ENCODE assay signal across 23 cellular contexts in genomic region chr16:20939599-20939998, GRCh38.
"Had no signal": no experiment of that assay in that cellular context is flagged by ENCODE, and none has a peak within 500 bp of the region (broad histone marks: within the 10 kb centered on the region; RNA-seq: fewer than 3 reads in every experiment).

No MANE protein-coding gene starts in this region.

- H3K27ac ChIP-seq: brain microvascular endothelial cell, cardiac muscle cell, KMS-11, SK-N-MC, VCaP had no signal

- H3K27me3 ChIP-seq: brain microvascular endothelial cell, cardiac muscle cell had no signal

- H3K4me3 ChIP-seq: cardiac muscle cell, SK-N-MC had no signal

- H3K36me3 Mint-ChIP-seq: activated naive CD4-positive, alpha-beta T cell treated with anti-CD3 and anti-CD28 coated beads, Interleukin-2, amount 50 U/mL, for 24 hours; T-cell had no signal

- H3K4me3 Mint-ChIP-seq: activated CD4-positive, alpha-beta T cell treated with anti-CD3 and anti-CD28 coated beads, Interleukin-2, amount 10 ng/mL, durations not matched to agents 7 days and 5 days; activated CD8-positive, alpha-beta T cell treated with anti-CD3 and anti-CD28 coated beads for 36 hours; activated naive CD4-positive, alpha-beta T cell treated with anti-CD3 and anti-CD28 coated beads, Interleukin-2, amount 50 U/mL, for 24 hours; activated T-cell treated with anti-CD3 and anti-CD28 coated beads, Interleukin-2, amount 50 U/mL, for 4 hours; T-cell had no signal

- H3K36me3 ChIP-seq: brain microvascular endothelial cell, cardiac muscle cell had no signal

- H3K9me3 Mint-ChIP-seq: activated CD4-positive, alpha-beta T cell treated with anti-CD3 and anti-CD28 coated beads, Interleukin-2, amount 10 ng/mL, durations not matched to agents 7 days and 5 days; activated CD8-positive, alpha-beta T cell treated with anti-CD3 and anti-CD28 coated beads for 36 hours; activated naive CD4-positive, alpha-beta T cell treated with anti-CD3 and anti-CD28 coated beads, Interleukin-2, amount 50 U/mL, for 24 hours; activated T-cell treated with anti-CD3 and anti-CD28 coated beads, Interleukin-2, amount 50 U/mL, for 4 hours; T-cell had no signal

- H3K27me3 Mint-ChIP-seq: activated CD8-positive, alpha-beta T cell treated with anti-CD3 and anti-CD28 coated beads for 36 hours; activated naive CD4-positive, alpha-beta T cell treated with anti-CD3 and anti-CD28 coated beads, Interleukin-2, amount 50 U/mL, for 24 hours; T-cell had no signal

- H3K27ac Mint-ChIP-seq: activated CD4-positive, alpha-beta T cell treated with anti-CD3 and anti-CD28 coated beads, Interleukin-2, amount 10 ng/mL, durations not matched to agents 7 days and 5 days; activated CD8-positive, alpha-beta T cell treated with anti-CD3 and anti-CD28 coated beads for 36 hours; activated naive CD4-positive, alpha-beta T cell treated with anti-CD3 and anti-CD28 coated beads, Interleukin-2, amount 50 U/mL, for 24 hours; T-cell had no signal

- ATAC-seq: activated CD8-positive, alpha-beta T cell treated with anti-CD3 and anti-CD28 coated beads for 36 hours; activated T-cell treated with anti-CD3 and anti-CD28 coated beads, Interleukin-2, amount 50 U/mL, for 4 hours; Panc1; Right ventricle myocardium inferior; T-cell had no signal

- DNase-seq: activated CD4-positive, alpha-beta T cell treated with anti-CD3 and anti-CD28 coated beads, Interleukin-2, amount 10 ng/mL, durations not matched to agents 7 days and 5 days; activated CD4-positive, CD25-positive, alpha-beta regulatory T cell; activated CD8-positive, alpha-beta memory T cell treated with anti-CD3 and anti-CD28 coated beads, Interleukin-2, amount 50 U/mL, for 4 hours; activated CD8-positive, alpha-beta T cell treated with anti-CD3 and anti-CD28 coated beads for 36 hours; activated T-cell treated with anti-CD3 and anti-CD28 coated beads, Interleukin-2, amount 50 U/mL, for 4 hours; brain microvascular endothelial cell; NCI-H1105; NCI-H1436; NCI-H1694 treated with DMSO at 0.1 percent for 48 hours; NCI-H2029 treated with DMSO at 0.1 percent for 48 hours; NCI-H345; NCI-H510A; NCI-H526 treated with DMSO at 0.1 percent for 48 hours; NCI-H82; RPMI8226; T-cell had no signal

- H3K9ac ChIP-seq: KMS-11 had no signal
